ENCODE assay signal across 35 cellular contexts in the genomic region with DNA sequence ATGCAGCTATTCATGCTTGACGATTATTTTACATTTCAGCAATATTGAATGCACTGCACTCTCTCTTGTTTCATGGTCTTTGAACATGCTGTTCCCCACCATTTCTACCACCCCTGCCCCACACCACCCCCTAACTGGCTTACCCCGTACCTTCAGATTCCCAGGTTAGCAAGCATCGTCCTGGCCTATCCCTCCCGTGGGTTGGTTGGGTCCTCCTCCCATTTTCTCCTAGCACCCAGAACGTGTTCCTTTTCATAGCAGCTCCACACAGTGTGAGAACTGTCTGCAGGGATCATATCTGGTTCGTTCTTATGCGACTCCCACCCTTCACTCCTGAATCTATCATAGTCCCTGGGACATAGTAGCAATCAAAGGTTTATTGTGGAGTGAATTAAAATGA. TPM values are rescaled to one million over a fixed set of nuclear protein-coding genes. Genes with fewer than 3 reads are reported as not detected.
"Had no signal": no experiment of that assay in that cellular context is flagged by ENCODE, and none has a peak within 500 bp of the region (broad histone marks: within the 10 kb centered on the region; RNA-seq: fewer than 3 reads in every experiment).

No MANE protein-coding gene starts in this region.

- H3K4me2 ChIP-seq: KMS-11 had no signal

- H3K27me3 ChIP-seq: MG63 had no signal

- H3K9me3 ChIP-seq: MG63 had no signal

- DNase-seq: Karpas-422, Kasumi-1, MG63, MM.1S, MV-4-11, NCI-H1048, NCI-H1092, NCI-H1092 treated with DMSO at 0.1 percent for 48 hours, NCI-H1105, NCI-H1105 treated with DMSO at 0.1 percent for 48 hours, NCI-H1417, NCI-H1417 treated with DMSO at 0.1 percent for 48 hours, NCI-H1436, NCI-H1436 treated with DMSO at 0.1 percent for 48 hours, NCI-H146, NCI-H1694, NCI-H1694 treated with DMSO at 0.1 percent for 48 hours, NCI-H187, NCI-H187 treated with DMSO at 0.1 percent for 48 hours, NCI-H1930, NCI-H2029, NCI-H2029 treated with DMSO at 0.1 percent for 48 hours, NCI-H2081, NCI-H2081 treated with DMSO at 0.1 percent for 48 hours, NCI-H2107, NCI-H2171, NCI-H2171 treated with DMSO at 0.1 percent for 48 hours, NCI-H2227 treated with DMSO at 0.1 percent for 48 hours, NCI-H226, NCI-H345, NCI-H446, NCI-H446 treated with DMSO at 0.1 percent for 48 hours, NCI-H510A had no signal

- H3K4me3 ChIP-seq: MG63 had no signal

- H3K27ac ChIP-seq: KMS-11 had no signal

- H3K36me3 ChIP-seq: MG63 had no signal

RNA-seq across cellular contexts. Expression of gene C10orf90, which starts 48.7 kb away (rescaled TPM):
- total RNA-seq: MCF 10A had no signal
